In the genomic region with DNA sequence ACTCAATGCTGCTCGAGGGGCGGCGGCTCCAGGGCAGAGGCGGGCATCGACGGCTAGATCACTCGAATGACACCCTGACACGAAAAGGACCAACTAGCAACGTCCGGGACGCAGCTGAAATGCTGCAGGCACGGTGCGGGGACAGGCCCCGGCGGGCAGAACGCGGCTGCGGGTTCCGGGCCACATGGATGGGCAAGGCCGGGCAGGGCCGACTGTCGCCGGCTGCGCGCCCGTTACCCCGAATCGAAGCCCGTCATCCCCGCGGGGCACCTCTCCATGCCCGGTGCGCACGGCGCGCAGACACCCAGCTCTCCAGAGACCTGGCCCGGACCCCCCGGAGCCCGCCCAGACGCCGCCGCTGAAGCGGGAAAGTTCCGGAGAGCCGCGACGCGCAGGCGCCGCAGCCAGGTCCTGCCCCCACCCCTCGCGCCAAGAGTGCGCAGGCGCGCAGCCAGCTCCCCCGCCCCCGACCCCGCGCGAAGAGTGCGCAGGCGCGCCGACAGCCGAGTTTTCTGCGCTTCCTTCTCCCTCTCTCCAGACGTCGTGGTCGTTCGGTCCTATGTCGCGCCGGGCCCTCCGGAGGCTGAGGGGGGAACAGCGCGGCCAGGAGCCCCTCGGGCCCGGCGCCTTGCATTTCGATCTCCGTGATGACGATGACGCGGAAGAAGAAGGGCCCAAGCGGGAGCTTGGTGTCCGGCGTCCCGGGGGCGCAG, we compare ENCODE assay signal across 8 cellular contexts. TPM values are rescaled to one million over a fixed set of nuclear protein-coding genes. Genes with fewer than 3 reads are reported as not detected.
DNase-seq lines count a peak whose midpoint lies in the region; ATAC-seq and TF ChIP-seq lines count a peak whose summit lies in the region.

A gene with protein sequence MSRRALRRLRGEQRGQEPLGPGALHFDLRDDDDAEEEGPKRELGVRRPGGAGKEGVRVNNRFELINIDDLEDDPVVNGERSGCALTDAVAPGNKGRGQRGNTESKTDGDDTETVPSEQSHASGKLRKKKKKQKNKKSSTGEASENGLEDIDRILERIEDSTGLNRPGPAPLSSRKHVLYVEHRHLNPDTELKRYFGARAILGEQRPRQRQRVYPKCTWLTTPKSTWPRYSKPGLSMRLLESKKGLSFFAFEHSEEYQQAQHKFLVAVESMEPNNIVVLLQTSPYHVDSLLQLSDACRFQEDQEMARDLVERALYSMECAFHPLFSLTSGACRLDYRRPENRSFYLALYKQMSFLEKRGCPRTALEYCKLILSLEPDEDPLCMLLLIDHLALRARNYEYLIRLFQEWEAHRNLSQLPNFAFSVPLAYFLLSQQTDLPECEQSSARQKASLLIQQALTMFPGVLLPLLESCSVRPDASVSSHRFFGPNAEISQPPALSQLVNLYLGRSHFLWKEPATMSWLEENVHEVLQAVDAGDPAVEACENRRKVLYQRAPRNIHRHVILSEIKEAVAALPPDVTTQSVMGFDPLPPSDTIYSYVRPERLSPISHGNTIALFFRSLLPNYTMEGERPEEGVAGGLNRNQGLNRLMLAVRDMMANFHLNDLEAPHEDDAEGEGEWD (plus strand): TSS at position 484 of the 713 bp plus-strand sequence. CDS start 76 bp downstream, at position 560.

- TF ChIP-seq CTCF in chondrocyte (IDR thresholded peaks at IDR 0.05), result no peak

- H3K36me3 Mint-ChIP-seq in activated CD4-positive, alpha-beta T cell treated with anti-CD3 and anti-CD28 coated beads for 36 hours (ENCODE audit: low read depth), result peaks cover 24% of the 10 kb centered on the region
- peaks cover 2% of the 10 kb centered on the region for H3K36me3 Mint-ChIP-seq in chondrocyte (ENCODE audit: low read depth)

- intact Hi-C loops in activated CD4-positive, alpha-beta T cell treated with anti-CD3 and anti-CD28 coated beads for 36 hours (cut with DNase I, micrococcal nuclease), result loop anchor here (1.0 to 5.0 kb wide), 14 partner anchors 45 to 1421 kb away; a partner anchor contains a TSS

- H3K9me3 Mint-ChIP-seq in activated CD4-positive, alpha-beta T cell treated with anti-CD3 and anti-CD28 coated beads for 36 hours (ENCODE audit: low read depth), result peaks cover 2% of the 10 kb centered on the region
- no peaks in the 10 kb centered on the region for H3K9me3 Mint-ChIP-seq in chondrocyte (ENCODE audit: low read depth)

- no peaks in the 10 kb centered on the region for H3K27me3 Mint-ChIP-seq in activated CD4-positive, alpha-beta T cell treated with anti-CD3 and anti-CD28 coated beads for 36 hours
- H3K27me3 Mint-ChIP-seq in chondrocyte (ENCODE audit: low read depth), result no peaks in the 10 kb centered on the region

- POLR2A ChIA-PET in activated CD4-positive, alpha-beta T cell treated with anti-CD3 and anti-CD28 coated beads for 36 hours (lab: Charles Lee), result interaction anchor here (0.6 to 1.4 kb wide), 5 partner anchors 8 to 215 kb away, joined by 3 to 6 read pairs (median 3); a partner anchor contains a TSS

- CTCF ChIA-PET in activated CD4-positive, alpha-beta T cell treated with anti-CD3 and anti-CD28 coated beads for 36 hours (lab: Charles Lee), result interaction anchor here (0.7 to 3.7 kb wide), 6 partner anchors 10 to 173 kb away, joined by 3 to 16 read pairs (median 4); a partner anchor contains a TSS

- peak; percentile 51 for ATAC-seq in GM19023 (IDR thresholded peaks at IDR 0.05; ENCODE audit: unreplicated experiment)
- ATAC-seq in HG03280 (IDR thresholded peaks at IDR 0.05; ENCODE audit: unreplicated experiment), result peak; percentile 46
- ATAC-seq in activated CD4-positive, alpha-beta T cell treated with anti-CD3 and anti-CD28 coated beads for 36 hours, result peak; percentile 50

- DNase-seq in AG08396 (ENCODE audit: low spot score), result peak; percentile 99
- DNase-seq in NCI-H446 treated with DMSO at 0.1 percent for 48 hours (lab: John Stamatoyannopoulos, UW), result peak; percentile 38
- peak; percentile 93 for DNase-seq in activated CD4-positive, alpha-beta T cell treated with anti-CD3 and anti-CD28 coated beads for 36 hours
- DNase-seq in chondrocyte (ENCODE audit: low spot score), result no peak
- DNase-seq in kidney glomerular epithelial cell (lab: John Stamatoyannopoulos, UW), result peak; percentile 37
- peak; percentile 76 to 81 for DNase-seq in stimulated activated CD4-positive, alpha-beta T cell treated with anti-CD3 and anti-CD28 coated beads, Interleukin-15, amount 100 ng/mL, for 48 hours (ENCODE audit: low read depth in 2 of 2)

- H3K4me3 Mint-ChIP-seq in activated CD4-positive, alpha-beta T cell treated with anti-CD3 and anti-CD28 coated beads for 36 hours, result peak within 1 kb of the TSS; percentile 87
- H3K4me3 Mint-ChIP-seq in chondrocyte (ENCODE audit: unreplicated experiment), result peak within 1 kb of the TSS; percentile 87

- peaks cover 14% of the 10 kb centered on the region for H3K4me1 Mint-ChIP-seq in activated CD4-positive, alpha-beta T cell treated with anti-CD3 and anti-CD28 coated beads for 36 hours
- H3K4me1 Mint-ChIP-seq in chondrocyte (ENCODE audit: low read depth), result peaks cover 17% of the 10 kb centered on the region

- peak within 1 kb of the TSS; percentile 95 for H3K27ac Mint-ChIP-seq in activated CD4-positive, alpha-beta T cell treated with anti-CD3 and anti-CD28 coated beads for 36 hours
- peak within 1 kb of the TSS; percentile 99 for H3K27ac Mint-ChIP-seq in chondrocyte (ENCODE audit: unreplicated experiment)

RNA-seq across cellular contexts. Expression of the gene that starts here (rescaled TPM):
- 100 to 1,000 TPM; 122 to 133 TPM for total RNA-seq in activated CD4-positive, alpha-beta T cell treated with anti-CD3 and anti-CD28 coated beads for 36 hours
- 200 to 237 TPM (median 212 TPM) in 3 replicates for total RNA-seq in chondrocyte
